Comparison of ENCODE assay signal across 26 cellular contexts in the genomic region with DNA sequence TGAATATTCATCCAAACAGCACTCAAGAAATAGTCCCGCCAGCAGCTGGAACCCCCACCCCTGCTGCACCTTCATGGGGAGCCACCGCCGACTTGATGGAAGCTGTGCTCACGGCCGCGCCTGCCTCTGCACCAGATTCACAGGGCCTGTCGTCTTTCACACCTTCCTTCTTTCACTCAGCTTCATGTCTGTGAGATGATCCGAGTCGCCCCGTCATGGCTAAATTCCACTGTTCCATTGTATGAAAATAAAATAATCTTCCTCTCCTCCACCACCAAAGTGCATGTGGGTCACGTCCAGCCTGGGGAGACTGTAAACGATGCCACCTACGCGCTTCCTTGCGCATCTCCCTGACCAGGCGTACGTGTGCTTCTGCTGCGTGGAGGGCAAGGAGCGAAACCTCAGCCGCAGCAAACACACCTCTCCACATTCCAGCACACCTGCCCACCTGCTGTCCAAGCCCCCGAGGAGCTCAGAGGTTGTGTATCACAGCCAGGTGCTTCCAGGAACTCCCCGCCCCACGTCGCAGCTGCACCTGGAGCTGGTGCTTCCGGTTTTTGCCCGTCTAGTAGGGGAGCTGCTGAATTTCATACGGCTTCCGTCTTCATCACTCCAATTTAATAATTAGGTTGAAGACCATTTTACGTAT.
DNase-seq lines count a peak whose midpoint lies in the region; TF ChIP-seq lines count a peak whose summit lies in the region.
"Had no signal": no experiment of that assay in that cellular context is flagged by ENCODE, and none has a peak within 500 bp of the region (broad histone marks: within the 10 kb centered on the region; RNA-seq: fewer than 3 reads in every experiment).

No MANE protein-coding gene starts in this region.

- peak; percentile 30 for DNase-seq in NCI-H1436 (lab: John Stamatoyannopoulos, UW)
- DNase-seq in NCI-H1436 treated with DMSO at 0.1 percent for 48 hours (lab: John Stamatoyannopoulos, UW) = no peak
- DNase-seq in NCI-H1105 treated with DMSO at 0.1 percent for 48 hours (lab: John Stamatoyannopoulos, UW) = peak; percentile 23
- peak; percentile 24 for DNase-seq in NCI-H748 treated with DMSO at 0.1 percent for 48 hours (lab: John Stamatoyannopoulos, UW)
- peak; percentile 72 for DNase-seq in osteocyte (ENCODE audit: extremely low spot score, unreplicated experiment)
- no peak for DNase-seq in cerebellar cortex (ENCODE audit: low spot score)
- no peak for DNase-seq in NCI-H128 (lab: John Stamatoyannopoulos, UW; ENCODE audit: unreplicated experiment)
- no peak for DNase-seq in GM19240 (ENCODE audit: insufficient read length, low spot score)
- DNase-seq: 8988T; activated B cell treated with CpG ODN at 0.5 μM for 24 hours; activated CD4-positive, alpha-beta T cell treated with anti-CD3 and anti-CD28 coated beads, Interleukin-2, amount 10 ng/mL, durations not matched to agents 7 days and 5 days; activated effector memory CD4-positive, alpha-beta T cell treated with Interleukin-2 at 50 U/mL for 16 hours; activated T-cell treated with anti-CD3 and anti-CD28 coated beads, Interleukin-2, amount 50 U/mL, for 1 hour; C1 segment of cervical spinal cord; Caco-2; immature natural killer cell; Kasumi-1; left colon; NCI-H2081; NCI-H446 treated with DMSO at 0.1 percent for 48 hours; PC-3; stimulated activated naive CD4-positive, alpha-beta T cell treated with Interleukin-2 at 50 U/mL for 16 hours; T-helper 1 cell; upper lobe of right lung had no signal

- no peak for TF ChIP-seq CTCF in osteocyte (IDR thresholded peaks at IDR 0.05)

- H3K4me1 Mint-ChIP-seq in osteocyte (ENCODE audit: unreplicated experiment) = no peaks in the 10 kb centered on the region
- H3K4me1 Mint-ChIP-seq: activated B cell treated with CpG ODN at 0.5 μM for 24 hours; activated CD4-positive, alpha-beta T cell treated with anti-CD3 and anti-CD28 coated beads, Interleukin-2, amount 10 ng/mL, durations not matched to agents 7 days and 5 days; immature natural killer cell; nephron had no signal

- no peak overlapping the region for H3K4me3 Mint-ChIP-seq in osteocyte (ENCODE audit: unreplicated experiment)
- H3K4me3 Mint-ChIP-seq: activated B cell treated with CpG ODN at 0.5 μM for 24 hours; activated CD4-positive, alpha-beta T cell treated with anti-CD3 and anti-CD28 coated beads, Interleukin-2, amount 10 ng/mL, durations not matched to agents 7 days and 5 days; activated naive CD8-positive, alpha-beta T cell; immature natural killer cell; nephron had no signal

- no peak overlapping the region for H3K27ac Mint-ChIP-seq in osteocyte (ENCODE audit: unreplicated experiment)
- H3K27ac Mint-ChIP-seq: activated B cell treated with CpG ODN at 0.5 μM for 24 hours; activated CD4-positive, alpha-beta T cell treated with anti-CD3 and anti-CD28 coated beads, Interleukin-2, amount 10 ng/mL, durations not matched to agents 7 days and 5 days; activated naive CD8-positive, alpha-beta T cell; immature natural killer cell; nephron had no signal

- H3K27me3 Mint-ChIP-seq in osteocyte (ENCODE audit: unreplicated experiment) = no peaks in the 10 kb centered on the region
- H3K27me3 Mint-ChIP-seq: activated B cell treated with CpG ODN at 0.5 μM for 24 hours; activated CD4-positive, alpha-beta T cell treated with anti-CD3 and anti-CD28 coated beads, Interleukin-2, amount 10 ng/mL, durations not matched to agents 7 days and 5 days; activated naive CD8-positive, alpha-beta T cell had no signal

- no peaks in the 10 kb centered on the region for H3K36me3 Mint-ChIP-seq in osteocyte (ENCODE audit: unreplicated experiment)
- H3K36me3 Mint-ChIP-seq: activated naive CD8-positive, alpha-beta T cell; immature natural killer cell had no signal

- H3K9me3 Mint-ChIP-seq in osteocyte (ENCODE audit: unreplicated experiment) = peaks cover 28% of the 10 kb centered on the region
- H3K9me3 Mint-ChIP-seq: activated B cell treated with CpG ODN at 0.5 μM for 24 hours, immature natural killer cell had no signal

Comparison
In these comparisons a context has a peak if more than half of its experiments do, and no peak if none do; other contexts are left out.
1. DNase-seq: peak in NCI-H1436 (single experiment), NCI-H1105 treated with DMSO at 0.1 percent for 48 hours (single experiment), NCI-H748 treated with DMSO at 0.1 percent for 48 hours (single experiment) and osteocyte (single experiment); none in NCI-H1436 treated with DMSO at 0.1 percent for 48 hours (single experiment), cerebellar cortex (single experiment), NCI-H128 (single experiment) and GM19240 (single experiment).